ENCODE assay signal across 26 cellular contexts in the genomic region with DNA sequence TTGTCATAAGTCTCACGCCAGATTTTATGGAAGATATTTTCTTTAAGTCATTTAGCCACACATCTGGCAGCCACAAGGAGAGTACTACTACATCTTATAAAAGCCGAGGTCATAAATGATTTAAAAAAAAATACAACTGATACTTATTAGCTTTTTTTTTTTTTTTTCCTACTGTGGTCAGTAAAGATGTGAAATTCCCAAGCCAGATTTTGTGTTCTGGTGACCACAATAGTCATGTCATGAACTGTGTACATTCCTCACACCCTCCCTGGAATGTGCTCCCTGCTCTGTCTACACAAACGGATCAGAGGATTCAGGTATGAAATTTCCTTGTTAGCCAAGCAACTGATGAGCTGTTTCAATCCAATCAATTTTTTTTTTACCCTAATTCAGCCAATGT. TPM values are rescaled to one million over a fixed set of nuclear protein-coding genes. Genes with fewer than 3 reads are reported as not detected.
DNase-seq lines count a peak whose midpoint lies in the region; ATAC-seq, FAIRE-seq and TF ChIP-seq lines count a peak whose summit lies in the region.
"Had no signal": no experiment of that assay in that cellular context is flagged by ENCODE, and none has a peak within 500 bp of the region (broad histone marks: within the 10 kb centered on the region; RNA-seq: fewer than 3 reads in every experiment).

No MANE protein-coding gene starts in this region.

- H3K4me3 Mint-ChIP-seq in natural killer cell, result no peak overlapping the region
- H3K4me3 Mint-ChIP-seq: activated CD8-positive, alpha-beta T cell treated with anti-CD3 and anti-CD28 coated beads, Interleukin-2, amount 10 ng/mL, durations not matched to agents 7 days and 5 days; activated naive CD8-positive, alpha-beta T cell treated with anti-CD3 and anti-CD28 coated beads, Interleukin-2, amount 10 ng/mL, durations not matched to agents 7 days and 5 days; H9 had no signal

- H3K4me1 Mint-ChIP-seq in natural killer cell, result no peaks in the 10 kb centered on the region
- H3K4me1 Mint-ChIP-seq: activated naive CD8-positive, alpha-beta T cell treated with anti-CD3 and anti-CD28 coated beads, Interleukin-2, amount 10 ng/mL, durations not matched to agents 7 days and 5 days had no signal

- ATAC-seq in natural killer cell, result no peak
- ATAC-seq in GM21447 (IDR thresholded peaks at IDR 0.05; ENCODE audit: unreplicated experiment), result no peak
- ATAC-seq in GM21390 (IDR thresholded peaks at IDR 0.05; ENCODE audit: unreplicated experiment), result no peak
- ATAC-seq: activated CD8-positive, alpha-beta T cell treated with anti-CD3 and anti-CD28 coated beads, Interleukin-2, amount 10 ng/mL, durations not matched to agents 7 days and 5 days; foreskin keratinocyte; left lung; sciatic nerve had no signal

- TF ChIP-seq CTCF in BJ (IDR thresholded peaks at IDR 0.05; ENCODE audit: insufficient read depth, low read depth, low read length) (no peak), retinal pigment epithelial cell (conservative IDR thresholded peaks at IDR 0.05; ENCODE audit: low read depth, low read length) (no peak), natural killer cell (IDR thresholded peaks at IDR 0.05) (no peak)

- no peak overlapping the region for H3K4me3 ChIP-seq in BJ (ENCODE audit: low read depth, low read length)
- H3K4me3 ChIP-seq in retinal pigment epithelial cell (ENCODE audit: low read length), result no peak overlapping the region
- H3K4me3 ChIP-seq: left lung had no signal

- peaks cover 5 to 14% of the 10 kb centered on the region in 2 donors for H3K9me3 Mint-ChIP-seq in natural killer cell
- H3K9me3 Mint-ChIP-seq: activated naive CD8-positive, alpha-beta T cell treated with anti-CD3 and anti-CD28 coated beads, Interleukin-2, amount 10 ng/mL, durations not matched to agents 7 days and 5 days; H9 had no signal

- CTCF ChIA-PET in BJ (lab: Yijun Ruan, JAX), result interaction anchor here (1.0 kb wide), 1 partner anchor 9 kb away, joined by 4 read pairs; no protein-coding TSS in a partner anchor

- intact Hi-C loops in natural killer cell (cut with micrococcal nuclease), result no loop called here

- POLR2A ChIA-PET in BJ (lab: Charles Lee), result interaction anchor here (0.5 to 0.6 kb wide), 2 partner anchors 24 to 89 kb away, joined by 3 to 5 read pairs; no protein-coding TSS in a partner anchor

- no peaks in the 10 kb centered on the region for H3K36me3 ChIP-seq in BJ (ENCODE audit: control insufficient read depth, insufficient read depth, low read length)
- H3K36me3 ChIP-seq: left lung, WERI-Rb-1 had no signal

- peak; percentile 82 for DNase-seq in BJ (ENCODE audit: low read depth)
- DNase-seq in HTR-8/SVneo (ENCODE audit: insufficient read length, low spot score), result peak; percentile 8
- peak; percentile 19 for DNase-seq in epidermal melanocyte (ENCODE audit: insufficient read length, low spot score)
- peak; percentile 66 for DNase-seq in retinal pigment epithelial cell (ENCODE audit: low read depth)
- DNase-seq in natural killer cell, result no peak
- no peak for DNase-seq in NCI-H2107 (lab: John Stamatoyannopoulos, UW)
- DNase-seq: activated CD8-positive, alpha-beta T cell treated with anti-CD3 and anti-CD28 coated beads, Interleukin-2, amount 10 ng/mL, durations not matched to agents 7 days and 5 days; activated naive CD8-positive, alpha-beta T cell treated with anti-CD3 and anti-CD28 coated beads, Interleukin-2, amount 10 ng/mL, durations not matched to agents 7 days and 5 days; activated T-cell treated with anti-CD3 and anti-CD28 coated beads, Interleukin-2, amount 50 U/mL, for 48 hours; C1 segment of cervical spinal cord; effector CD8-positive, alpha-beta T cell; foreskin keratinocyte; H9; left lung; MM.1S; NCI-H1694 treated with DMSO at 0.1 percent for 48 hours; NCI-H345; stimulated activated CD4-positive, alpha-beta T cell treated with anti-CD3 and anti-CD28 coated beads, Interleukin-4, amount 100 ng/mL, for 4 hours; stimulated activated CD8-positive, alpha-beta memory T cell treated with anti-CD3 and anti-CD28 coated beads, Interleukin-4, amount 100 ng/mL, for 48 hours; substantia nigra; T-helper 1 cell; WERI-Rb-1 had no signal

- no peak for FAIRE-seq in HTR-8/SVneo (lab: Jason Lieb, UNC)
- FAIRE-seq: GM18507 had no signal

- no peaks in the 10 kb centered on the region for H3K36me3 Mint-ChIP-seq in natural killer cell
- H3K36me3 Mint-ChIP-seq: activated naive CD8-positive, alpha-beta T cell treated with anti-CD3 and anti-CD28 coated beads, Interleukin-2, amount 10 ng/mL, durations not matched to agents 7 days and 5 days had no signal

- H3K27ac Mint-ChIP-seq in natural killer cell, result no peak overlapping the region
- H3K27ac Mint-ChIP-seq: activated CD8-positive, alpha-beta T cell treated with anti-CD3 and anti-CD28 coated beads, Interleukin-2, amount 10 ng/mL, durations not matched to agents 7 days and 5 days; activated naive CD8-positive, alpha-beta T cell treated with anti-CD3 and anti-CD28 coated beads, Interleukin-2, amount 10 ng/mL, durations not matched to agents 7 days and 5 days; H9 had no signal

- no peaks in the 10 kb centered on the region for H3K27me3 ChIP-seq in BJ (ENCODE audit: control insufficient read depth, insufficient read depth, low read length)
- H3K27me3 ChIP-seq: foreskin keratinocyte, left lung had no signal

- H3K27me3 Mint-ChIP-seq in natural killer cell (ENCODE audit: low read depth in 2 of 2), result no peaks in the 10 kb centered on the region
- H3K27me3 Mint-ChIP-seq: activated naive CD8-positive, alpha-beta T cell treated with anti-CD3 and anti-CD28 coated beads, Interleukin-2, amount 10 ng/mL, durations not matched to agents 7 days and 5 days had no signal

RNA-seq across cellular contexts. Expression of a gene that starts 54.7 kb away (rescaled TPM):
- polyA plus RNA-seq in BJ (2011; rRNA removed), result 27.0 and 30.1 TPM in 2 replicates
- 37.1 and 38.7 TPM in 2 replicates for polyA minus RNA-seq in BJ (2011; rRNA and poly(A)+ RNA removed)
- not detected for total RNA-seq in natural killer cell
- total RNA-seq: activated CD8-positive, alpha-beta T cell treated with anti-CD3 and anti-CD28 coated beads, Interleukin-2, amount 10 ng/mL, durations not matched to agents 7 days and 5 days; activated naive CD8-positive, alpha-beta T cell treated with anti-CD3 and anti-CD28 coated beads, Interleukin-2, amount 10 ng/mL, durations not matched to agents 7 days and 5 days; foreskin keratinocyte; H9; sciatic nerve had no signal
- polyA plus RNA-seq: foreskin keratinocyte had no signal

Comparison
In these comparisons a context has a peak if more than half of its experiments do, and no peak if none do; other contexts are left out.
1. DNase-seq: peak in BJ (single experiment), HTR-8/SVneo (single experiment), epidermal melanocyte (single experiment) and retinal pigment epithelial cell (single experiment); none in natural killer cell (single experiment) and NCI-H2107 (single experiment).